Comparison of ENCODE assay signal across 8 cellular contexts in genomic region chr22:39153220-39153860, GRCh38. TPM values are rescaled to one million over a fixed set of nuclear protein-coding genes. Genes with fewer than 3 reads are reported as not detected.
DNase-seq lines count a peak whose midpoint lies in the region; ATAC-seq and TF ChIP-seq lines count a peak whose summit lies in the region.

No MANE protein-coding gene starts in this region.

- POLR2A ChIA-PET in activated CD8-positive, alpha-beta T cell treated with anti-CD3 and anti-CD28 coated beads for 36 hours (lab: Charles Lee): interaction anchor here (0.6 to 6.2 kb wide), 4 partner anchors 21 to 164 kb away, joined by 3 to 61 read pairs (median 3); partner anchors contain the start of gene RPL3

- no peak for TF ChIP-seq CTCF in activated CD8-positive, alpha-beta T cell treated with anti-CD3 and anti-CD28 coated beads for 36 hours (IDR thresholded peaks at IDR 0.05)
- TF ChIP-seq CTCF in stomach (IDR thresholded peaks at IDR 0.05): no peak

- WGBS in stomach, 5 donors: 3 to 8% (median 4%) methylated on average over 21 to 44 of the region's 44 CpGs

- H3K36me3 Mint-ChIP-seq in activated naive CD4-positive, alpha-beta T cell treated with anti-CD3 and anti-CD28 coated beads for 36 hours (ENCODE audit: low read depth): no peaks in the 10 kb centered on the region
- H3K36me3 Mint-ChIP-seq in activated CD8-positive, alpha-beta T cell treated with anti-CD3 and anti-CD28 coated beads for 36 hours (ENCODE audit: low read depth): peaks cover 2% of the 10 kb centered on the region

- no peak overlapping the region for H3K27ac Mint-ChIP-seq in activated naive CD4-positive, alpha-beta T cell treated with anti-CD3 and anti-CD28 coated beads for 36 hours
- H3K27ac Mint-ChIP-seq in activated CD8-positive, alpha-beta T cell treated with anti-CD3 and anti-CD28 coated beads for 36 hours: peak overlapping the region; percentile 78

- no peak for DNase-seq in activated naive CD4-positive, alpha-beta T cell treated with anti-CD3 and anti-CD28 coated beads for 36 hours
- no peak for DNase-seq in activated naive CD4-positive, alpha-beta T cell treated with anti-CD3 and anti-CD28 coated beads, Interleukin-2, amount 50 U/mL, for 16 hours
- no peak for DNase-seq in activated CD8-positive, alpha-beta T cell treated with anti-CD3 and anti-CD28 coated beads for 36 hours
- no peak for DNase-seq in stomach
- DNase-seq in NCI-H2107 (lab: John Stamatoyannopoulos, UW): no peak
- DNase-seq in activated CD4-positive, CD25-positive, alpha-beta regulatory T cell treated with anti-CD3 and anti-CD28 coated beads, Interleukin-2, amount 50 U/mL, for 72 hours: no peak

- TF ChIP-seq POLR2A in stomach (IDR thresholded peaks at IDR 0.05): peak in 1 of 4 donors; percentile 5

- CTCF ChIA-PET in activated naive CD4-positive, alpha-beta T cell treated with anti-CD3 and anti-CD28 coated beads for 36 hours (lab: Charles Lee): interaction anchor here (0.7 kb wide), 1 partner anchor 283 kb away, joined by 3 read pairs; no protein-coding TSS in a partner anchor
- CTCF ChIA-PET in activated CD8-positive, alpha-beta T cell treated with anti-CD3 and anti-CD28 coated beads for 36 hours (lab: Charles Lee): interaction anchor here (1.2 to 1.3 kb wide), 4 partner anchors 10 to 156 kb away, joined by 3 to 5 read pairs (median 4); no protein-coding TSS in a partner anchor

- H3K27me3 ChIP-seq in stomach: peaks cover 0 to 15% (median 7%) of the 10 kb centered on the region in 3 donors

- peaks cover 15% of the 10 kb centered on the region for H3K27me3 Mint-ChIP-seq in activated naive CD4-positive, alpha-beta T cell treated with anti-CD3 and anti-CD28 coated beads for 36 hours (ENCODE audit: low read depth)
- H3K27me3 Mint-ChIP-seq in activated CD8-positive, alpha-beta T cell treated with anti-CD3 and anti-CD28 coated beads for 36 hours: peaks cover 14% of the 10 kb centered on the region

- no peak for TF ChIP-seq EP300 in stomach (IDR thresholded peaks at IDR 0.05)

- no peaks in the 10 kb centered on the region for H3K9me3 ChIP-seq in stomach

- H3K9me3 Mint-ChIP-seq in activated naive CD4-positive, alpha-beta T cell treated with anti-CD3 and anti-CD28 coated beads for 36 hours: no peaks in the 10 kb centered on the region
- no peaks in the 10 kb centered on the region for H3K9me3 Mint-ChIP-seq in activated CD8-positive, alpha-beta T cell treated with anti-CD3 and anti-CD28 coated beads for 36 hours

- H3K4me3 ChIP-seq in iPS-11a (ENCODE audit: low read depth, low read length) (peak overlapping the region; percentile 43), stomach (peak overlapping the region; percentile 78 to 96 (median 88))

- ATAC-seq in activated CD8-positive, alpha-beta T cell treated with anti-CD3 and anti-CD28 coated beads for 36 hours: no peak
- ATAC-seq in HG02981 (IDR thresholded peaks at IDR 0.05; ENCODE audit: unreplicated experiment): no peak

- peak overlapping the region; percentile 84 for H3K4me3 Mint-ChIP-seq in activated naive CD4-positive, alpha-beta T cell treated with anti-CD3 and anti-CD28 coated beads for 36 hours
- peak overlapping the region; percentile 74 for H3K4me3 Mint-ChIP-seq in activated CD8-positive, alpha-beta T cell treated with anti-CD3 and anti-CD28 coated beads for 36 hours

- H3K27ac ChIP-seq in stomach: peak overlapping the region; percentile 81 to 98 (median 93)

- H3K4me1 Mint-ChIP-seq in activated naive CD4-positive, alpha-beta T cell treated with anti-CD3 and anti-CD28 coated beads for 36 hours (ENCODE audit: low read depth): peaks cover 36% of the 10 kb centered on the region
- peaks cover 37% of the 10 kb centered on the region for H3K4me1 Mint-ChIP-seq in activated CD8-positive, alpha-beta T cell treated with anti-CD3 and anti-CD28 coated beads for 36 hours (ENCODE audit: low read depth)

- intact Hi-C loops in activated naive CD4-positive, alpha-beta T cell treated with anti-CD3 and anti-CD28 coated beads for 36 hours (cut with micrococcal nuclease): loop anchor here (2.0 kb wide), 1 partner anchor 279 kb away; no protein-coding TSS in a partner anchor
- intact Hi-C loops in activated CD8-positive, alpha-beta T cell treated with anti-CD3 and anti-CD28 coated beads for 36 hours (cut with micrococcal nuclease): no loop called here
- intact Hi-C loops in stomach (cut with DNase I; ENCODE audit: low total_unique reads): no loop called here

- H3K36me3 ChIP-seq in stomach: peaks cover 0 to 13% (median 7%) of the 10 kb centered on the region in 4 donors

- peaks cover 42 to 49% (median 46%) of the 10 kb centered on the region in 4 donors for H3K4me1 ChIP-seq in stomach

RNA-seq across cellular contexts. Expression of gene CBX7, which starts 0.9 kb away (rescaled TPM):
- total RNA-seq in activated naive CD4-positive, alpha-beta T cell treated with anti-CD3 and anti-CD28 coated beads for 36 hours: 10 to 100 TPM; 20.8 to 24.1 TPM
- total RNA-seq in activated CD8-positive, alpha-beta T cell treated with anti-CD3 and anti-CD28 coated beads for 36 hours: 10 to 100 TPM; 23.6 to 25.0 TPM
- 10 to 100 TPM; 10.1 to 84.6 (median 29.6) TPM for total RNA-seq in stomach
- 10 to 100 TPM; 28.6 to 46.3 (median 29.8) TPM for polyA plus RNA-seq in stomach

RNA-seq across cellular contexts. Expression of gene APOBEC3H, which starts 56.3 kb away (rescaled TPM):
- total RNA-seq in activated naive CD4-positive, alpha-beta T cell treated with anti-CD3 and anti-CD28 coated beads for 36 hours: 10 to 100 TPM; 11.9 to 13.2 TPM
- total RNA-seq in activated CD8-positive, alpha-beta T cell treated with anti-CD3 and anti-CD28 coated beads for 36 hours: 1 to 10 TPM; 6.8 to 7.1 TPM
- 1 to 10 TPM in 1 of 5 donors, not detected in 4; 7.8 TPM for total RNA-seq in stomach
- under 1 TPM in 1 of 3 donors, not detected in 2; 0.63 TPM for polyA plus RNA-seq in stomach
